1 cellular context compared by ENCODE assay signal in the genomic region with DNA sequence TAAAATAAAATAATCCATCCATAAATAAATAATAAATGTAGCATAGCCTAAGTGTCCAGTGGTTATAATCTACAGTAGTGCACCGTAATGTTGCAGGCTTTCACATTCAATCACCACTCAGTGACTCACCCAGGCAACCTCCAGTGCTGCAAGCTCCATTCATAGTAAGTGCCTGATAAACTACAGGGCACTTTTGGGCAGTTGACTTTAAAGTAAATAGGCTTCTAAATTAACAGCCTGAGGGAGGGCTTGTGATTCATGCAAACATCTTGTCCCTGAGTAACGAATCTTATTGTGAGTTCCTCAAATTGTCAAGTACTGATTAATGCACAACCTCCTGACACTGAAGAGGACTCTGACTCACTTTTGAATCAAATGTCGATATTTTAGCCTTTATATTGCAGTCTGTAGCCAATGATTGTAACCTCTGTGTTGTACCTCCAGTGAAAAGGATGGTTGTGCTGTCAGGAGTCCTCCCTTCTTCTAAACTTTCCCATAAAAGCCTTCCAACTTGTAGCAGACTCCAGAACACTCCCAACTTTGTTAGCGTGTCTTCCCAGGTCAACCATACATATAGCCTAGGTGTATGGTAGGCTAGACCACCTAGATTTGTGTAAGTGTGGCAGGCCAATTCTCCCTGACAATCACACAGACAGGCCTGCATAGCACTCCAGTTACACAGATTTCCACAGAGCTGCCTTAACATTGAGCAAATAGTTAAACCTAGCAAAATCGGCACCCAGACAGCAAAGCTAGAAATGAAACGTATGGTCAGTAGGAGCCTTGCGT.
TF ChIP-seq lines count a peak whose summit lies in the region.

No MANE protein-coding gene starts in this region.

TF ChIP-seq in K562, 482 proteins besides CTCF, POLR2A, EP300 and RAD21 (continued from another document and continues in another):
- TF ChIP-seq, protein P1, sequence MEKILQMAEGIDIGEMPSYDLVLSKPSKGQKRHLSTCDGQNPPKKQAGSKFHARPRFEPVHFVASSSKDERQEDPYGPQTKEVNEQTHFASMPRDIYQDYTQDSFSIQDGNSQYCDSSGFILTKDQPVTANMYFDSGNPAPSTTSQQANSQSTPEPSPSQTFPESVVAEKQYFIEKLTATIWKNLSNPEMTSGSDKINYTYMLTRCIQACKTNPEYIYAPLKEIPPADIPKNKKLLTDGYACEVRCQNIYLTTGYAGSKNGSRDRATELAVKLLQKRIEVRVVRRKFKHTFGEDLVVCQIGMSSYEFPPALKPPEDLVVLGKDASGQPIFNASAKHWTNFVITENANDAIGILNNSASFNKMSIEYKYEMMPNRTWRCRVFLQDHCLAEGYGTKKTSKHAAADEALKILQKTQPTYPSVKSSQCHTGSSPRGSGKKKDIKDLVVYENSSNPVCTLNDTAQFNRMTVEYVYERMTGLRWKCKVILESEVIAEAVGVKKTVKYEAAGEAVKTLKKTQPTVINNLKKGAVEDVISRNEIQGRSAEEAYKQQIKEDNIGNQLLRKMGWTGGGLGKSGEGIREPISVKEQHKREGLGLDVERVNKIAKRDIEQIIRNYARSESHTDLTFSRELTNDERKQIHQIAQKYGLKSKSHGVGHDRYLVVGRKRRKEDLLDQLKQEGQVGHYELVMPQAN (IDR thresholded peaks at IDR 0.05; ENCODE audit: borderline replicate concordance), result no peak
- peak; percentile 20; the same call in 1 of the 2 replicates for TF ChIP-seq JUN (IDR thresholded peaks at IDR 0.05; ENCODE audit: borderline replicate concordance, low read depth, low read length)
- no peak for TF ChIP-seq JUN (CRISPR knock-in tag; IDR thresholded peaks at IDR 0.05; ENCODE audit: borderline replicate concordance)
- TF ChIP-seq ATF7 (IDR thresholded peaks at IDR 0.05), result no peak
- peak; percentile 90 for TF ChIP-seq FOSL1 (tag; conservative IDR thresholded peaks at IDR 0.05)
- no peak for TF ChIP-seq FOXJ3 (CRISPR knock-in tag; IDR thresholded peaks at IDR 0.05)
- TF ChIP-seq HDAC6 (IDR thresholded peaks at IDR 0.05; ENCODE audit: low read depth, low read length), result no peak
- no peak for TF ChIP-seq NR1H2 (CRISPR knock-in tag; IDR thresholded peaks at IDR 0.05)
- no peak for TF ChIP-seq TBL1XR1 (IDR thresholded peaks at IDR 0.05; ENCODE audit: low read length in 2 of 2)
- no peak for TF ChIP-seq ZNF57 (CRISPR knock-in tag; IDR thresholded peaks at IDR 0.05)
- no peak for TF ChIP-seq ZNF717 (CRISPR knock-in tag; IDR thresholded peaks at IDR 0.05)
- TF ChIP-seq, protein P2, sequence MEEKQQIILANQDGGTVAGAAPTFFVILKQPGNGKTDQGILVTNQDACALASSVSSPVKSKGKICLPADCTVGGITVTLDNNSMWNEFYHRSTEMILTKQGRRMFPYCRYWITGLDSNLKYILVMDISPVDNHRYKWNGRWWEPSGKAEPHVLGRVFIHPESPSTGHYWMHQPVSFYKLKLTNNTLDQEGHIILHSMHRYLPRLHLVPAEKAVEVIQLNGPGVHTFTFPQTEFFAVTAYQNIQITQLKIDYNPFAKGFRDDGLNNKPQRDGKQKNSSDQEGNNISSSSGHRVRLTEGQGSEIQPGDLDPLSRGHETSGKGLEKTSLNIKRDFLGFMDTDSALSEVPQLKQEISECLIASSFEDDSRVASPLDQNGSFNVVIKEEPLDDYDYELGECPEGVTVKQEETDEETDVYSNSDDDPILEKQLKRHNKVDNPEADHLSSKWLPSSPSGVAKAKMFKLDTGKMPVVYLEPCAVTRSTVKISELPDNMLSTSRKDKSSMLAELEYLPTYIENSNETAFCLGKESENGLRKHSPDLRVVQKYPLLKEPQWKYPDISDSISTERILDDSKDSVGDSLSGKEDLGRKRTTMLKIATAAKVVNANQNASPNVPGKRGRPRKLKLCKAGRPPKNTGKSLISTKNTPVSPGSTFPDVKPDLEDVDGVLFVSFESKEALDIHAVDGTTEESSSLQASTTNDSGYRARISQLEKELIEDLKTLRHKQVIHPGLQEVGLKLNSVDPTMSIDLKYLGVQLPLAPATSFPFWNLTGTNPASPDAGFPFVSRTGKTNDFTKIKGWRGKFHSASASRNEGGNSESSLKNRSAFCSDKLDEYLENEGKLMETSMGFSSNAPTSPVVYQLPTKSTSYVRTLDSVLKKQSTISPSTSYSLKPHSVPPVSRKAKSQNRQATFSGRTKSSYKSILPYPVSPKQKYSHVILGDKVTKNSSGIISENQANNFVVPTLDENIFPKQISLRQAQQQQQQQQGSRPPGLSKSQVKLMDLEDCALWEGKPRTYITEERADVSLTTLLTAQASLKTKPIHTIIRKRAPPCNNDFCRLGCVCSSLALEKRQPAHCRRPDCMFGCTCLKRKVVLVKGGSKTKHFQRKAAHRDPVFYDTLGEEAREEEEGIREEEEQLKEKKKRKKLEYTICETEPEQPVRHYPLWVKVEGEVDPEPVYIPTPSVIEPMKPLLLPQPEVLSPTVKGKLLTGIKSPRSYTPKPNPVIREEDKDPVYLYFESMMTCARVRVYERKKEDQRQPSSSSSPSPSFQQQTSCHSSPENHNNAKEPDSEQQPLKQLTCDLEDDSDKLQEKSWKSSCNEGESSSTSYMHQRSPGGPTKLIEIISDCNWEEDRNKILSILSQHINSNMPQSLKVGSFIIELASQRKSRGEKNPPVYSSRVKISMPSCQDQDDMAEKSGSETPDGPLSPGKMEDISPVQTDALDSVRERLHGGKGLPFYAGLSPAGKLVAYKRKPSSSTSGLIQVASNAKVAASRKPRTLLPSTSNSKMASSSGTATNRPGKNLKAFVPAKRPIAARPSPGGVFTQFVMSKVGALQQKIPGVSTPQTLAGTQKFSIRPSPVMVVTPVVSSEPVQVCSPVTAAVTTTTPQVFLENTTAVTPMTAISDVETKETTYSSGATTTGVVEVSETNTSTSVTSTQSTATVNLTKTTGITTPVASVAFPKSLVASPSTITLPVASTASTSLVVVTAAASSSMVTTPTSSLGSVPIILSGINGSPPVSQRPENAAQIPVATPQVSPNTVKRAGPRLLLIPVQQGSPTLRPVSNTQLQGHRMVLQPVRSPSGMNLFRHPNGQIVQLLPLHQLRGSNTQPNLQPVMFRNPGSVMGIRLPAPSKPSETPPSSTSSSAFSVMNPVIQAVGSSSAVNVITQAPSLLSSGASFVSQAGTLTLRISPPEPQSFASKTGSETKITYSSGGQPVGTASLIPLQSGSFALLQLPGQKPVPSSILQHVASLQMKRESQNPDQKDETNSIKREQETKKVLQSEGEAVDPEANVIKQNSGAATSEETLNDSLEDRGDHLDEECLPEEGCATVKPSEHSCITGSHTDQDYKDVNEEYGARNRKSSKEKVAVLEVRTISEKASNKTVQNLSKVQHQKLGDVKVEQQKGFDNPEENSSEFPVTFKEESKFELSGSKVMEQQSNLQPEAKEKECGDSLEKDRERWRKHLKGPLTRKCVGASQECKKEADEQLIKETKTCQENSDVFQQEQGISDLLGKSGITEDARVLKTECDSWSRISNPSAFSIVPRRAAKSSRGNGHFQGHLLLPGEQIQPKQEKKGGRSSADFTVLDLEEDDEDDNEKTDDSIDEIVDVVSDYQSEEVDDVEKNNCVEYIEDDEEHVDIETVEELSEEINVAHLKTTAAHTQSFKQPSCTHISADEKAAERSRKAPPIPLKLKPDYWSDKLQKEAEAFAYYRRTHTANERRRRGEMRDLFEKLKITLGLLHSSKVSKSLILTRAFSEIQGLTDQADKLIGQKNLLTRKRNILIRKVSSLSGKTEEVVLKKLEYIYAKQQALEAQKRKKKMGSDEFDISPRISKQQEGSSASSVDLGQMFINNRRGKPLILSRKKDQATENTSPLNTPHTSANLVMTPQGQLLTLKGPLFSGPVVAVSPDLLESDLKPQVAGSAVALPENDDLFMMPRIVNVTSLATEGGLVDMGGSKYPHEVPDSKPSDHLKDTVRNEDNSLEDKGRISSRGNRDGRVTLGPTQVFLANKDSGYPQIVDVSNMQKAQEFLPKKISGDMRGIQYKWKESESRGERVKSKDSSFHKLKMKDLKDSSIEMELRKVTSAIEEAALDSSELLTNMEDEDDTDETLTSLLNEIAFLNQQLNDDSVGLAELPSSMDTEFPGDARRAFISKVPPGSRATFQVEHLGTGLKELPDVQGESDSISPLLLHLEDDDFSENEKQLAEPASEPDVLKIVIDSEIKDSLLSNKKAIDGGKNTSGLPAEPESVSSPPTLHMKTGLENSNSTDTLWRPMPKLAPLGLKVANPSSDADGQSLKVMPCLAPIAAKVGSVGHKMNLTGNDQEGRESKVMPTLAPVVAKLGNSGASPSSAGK (IDR thresholded peaks at IDR 0.05), result no peak
- TF ChIP-seq, protein P3, sequence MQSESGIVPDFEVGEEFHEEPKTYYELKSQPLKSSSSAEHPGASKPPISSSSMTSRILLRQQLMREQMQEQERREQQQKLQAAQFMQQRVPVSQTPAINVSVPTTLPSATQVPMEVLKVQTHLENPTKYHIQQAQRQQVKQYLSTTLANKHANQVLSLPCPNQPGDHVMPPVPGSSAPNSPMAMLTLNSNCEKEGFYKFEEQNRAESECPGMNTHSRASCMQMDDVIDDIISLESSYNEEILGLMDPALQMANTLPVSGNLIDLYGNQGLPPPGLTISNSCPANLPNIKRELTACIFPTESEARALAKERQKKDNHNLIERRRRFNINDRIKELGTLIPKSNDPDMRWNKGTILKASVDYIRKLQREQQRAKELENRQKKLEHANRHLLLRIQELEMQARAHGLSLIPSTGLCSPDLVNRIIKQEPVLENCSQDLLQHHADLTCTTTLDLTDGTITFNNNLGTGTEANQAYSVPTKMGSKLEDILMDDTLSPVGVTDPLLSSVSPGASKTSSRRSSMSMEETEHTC (IDR thresholded peaks at IDR 0.05), result peak; percentile 49; the same call in 1 of the 2 replicates
- TF ChIP-seq MCM7 (IDR thresholded peaks at IDR 0.05), result no peak
- TF ChIP-seq ZNF175 (CRISPR knock-in tag; IDR thresholded peaks at IDR 0.05; ENCODE audit: low read depth), result no peak
- TF ChIP-seq, protein P4, sequence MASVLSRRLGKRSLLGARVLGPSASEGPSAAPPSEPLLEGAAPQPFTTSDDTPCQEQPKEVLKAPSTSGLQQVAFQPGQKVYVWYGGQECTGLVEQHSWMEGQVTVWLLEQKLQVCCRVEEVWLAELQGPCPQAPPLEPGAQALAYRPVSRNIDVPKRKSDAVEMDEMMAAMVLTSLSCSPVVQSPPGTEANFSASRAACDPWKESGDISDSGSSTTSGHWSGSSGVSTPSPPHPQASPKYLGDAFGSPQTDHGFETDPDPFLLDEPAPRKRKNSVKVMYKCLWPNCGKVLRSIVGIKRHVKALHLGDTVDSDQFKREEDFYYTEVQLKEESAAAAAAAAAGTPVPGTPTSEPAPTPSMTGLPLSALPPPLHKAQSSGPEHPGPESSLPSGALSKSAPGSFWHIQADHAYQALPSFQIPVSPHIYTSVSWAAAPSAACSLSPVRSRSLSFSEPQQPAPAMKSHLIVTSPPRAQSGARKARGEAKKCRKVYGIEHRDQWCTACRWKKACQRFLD (CRISPR knock-in tag; IDR thresholded peaks at IDR 0.05), result peak; percentile 29; the same call in 1 of the 2 replicates
- TF ChIP-seq CHD4 (IDR thresholded peaks at IDR 0.05; ENCODE audit: insufficient read depth, insufficient replicate concordance, low read depth, low read length, poor library complexity, severe bottlenecking), result no peak
- TF ChIP-seq, protein P5, sequence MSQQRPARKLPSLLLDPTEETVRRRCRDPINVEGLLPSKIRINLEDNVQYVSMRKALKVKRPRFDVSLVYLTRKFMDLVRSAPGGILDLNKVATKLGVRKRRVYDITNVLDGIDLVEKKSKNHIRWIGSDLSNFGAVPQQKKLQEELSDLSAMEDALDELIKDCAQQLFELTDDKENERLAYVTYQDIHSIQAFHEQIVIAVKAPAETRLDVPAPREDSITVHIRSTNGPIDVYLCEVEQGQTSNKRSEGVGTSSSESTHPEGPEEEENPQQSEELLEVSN (IDR thresholded peaks at IDR 0.05; ENCODE audit: borderline replicate concordance in 1 of 2, extremely low read depth in 1 of 2, insufficient read depth in 1 of 2, insufficient read length in 1 of 2, low read depth in 1 of 2, low read length in 1 of 2, poor library complexity in 1 of 2, severe bottlenecking in 1 of 2), result no peak
- TF ChIP-seq SP2 (IDR thresholded peaks at IDR 0.05; ENCODE audit: extremely low read depth, low read depth, low read length, poor library complexity, severe bottlenecking), result no peak
- TF ChIP-seq CBFA2T2 (conservative IDR thresholded peaks at IDR 0.05), result peak; percentile 55
- peak; percentile 48; the same call in 1 of the 2 replicates for TF ChIP-seq SMARCE1 (IDR thresholded peaks at IDR 0.05)
- no peak for TF ChIP-seq ZNF217 (CRISPR knock-in tag; IDR thresholded peaks at IDR 0.05)
- TF ChIP-seq ZNF133 (CRISPR knock-in tag; IDR thresholded peaks at IDR 0.05), result no peak
- TF ChIP-seq NELFE (IDR thresholded peaks at IDR 0.05; ENCODE audit: insufficient read depth, insufficient read length), result no peak
- no peak for TF ChIP-seq RCOR1 (IDR thresholded peaks at IDR 0.05; ENCODE audit: borderline replicate concordance in 1 of 2, low read depth in 2 of 2, low read length in 2 of 2)
- TF ChIP-seq, protein P6, sequence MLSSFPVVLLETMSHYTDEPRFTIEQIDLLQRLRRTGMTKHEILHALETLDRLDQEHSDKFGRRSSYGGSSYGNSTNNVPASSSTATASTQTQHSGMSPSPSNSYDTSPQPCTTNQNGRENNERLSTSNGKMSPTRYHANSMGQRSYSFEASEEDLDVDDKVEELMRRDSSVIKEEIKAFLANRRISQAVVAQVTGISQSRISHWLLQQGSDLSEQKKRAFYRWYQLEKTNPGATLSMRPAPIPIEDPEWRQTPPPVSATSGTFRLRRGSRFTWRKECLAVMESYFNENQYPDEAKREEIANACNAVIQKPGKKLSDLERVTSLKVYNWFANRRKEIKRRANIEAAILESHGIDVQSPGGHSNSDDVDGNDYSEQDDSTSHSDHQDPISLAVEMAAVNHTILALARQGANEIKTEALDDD (IDR thresholded peaks at IDR 0.05), result peak; percentile 76
- TF ChIP-seq MTF1 (CRISPR knock-in tag; IDR thresholded peaks at IDR 0.05; ENCODE audit: borderline replicate concordance), result no peak
- TF ChIP-seq ZNF239 (CRISPR knock-in tag; IDR thresholded peaks at IDR 0.05), result no peak
- no peak for TF ChIP-seq MCM3 (IDR thresholded peaks at IDR 0.05)
- peak; percentile 75 to 83; a peak in 3 of 4 replicates for TF ChIP-seq FOXA3 (CRISPR knock-in tag; conservative IDR thresholded peaks at IDR 0.05 in 1 of 2, IDR thresholded peaks at IDR 0.05 in 1 of 2)
- TF ChIP-seq, protein P7, sequence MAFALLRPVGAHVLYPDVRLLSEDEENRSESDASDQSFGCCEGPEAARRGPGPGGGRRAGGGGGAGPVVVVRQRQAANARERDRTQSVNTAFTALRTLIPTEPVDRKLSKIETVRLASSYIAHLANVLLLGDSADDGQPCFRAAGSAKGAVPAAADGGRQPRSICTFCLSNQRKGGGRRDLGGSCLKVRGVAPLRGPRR (CRISPR knock-in tag; IDR thresholded peaks at IDR 0.05), result no peak
- no peak for TF ChIP-seq U2AF1 (optimal IDR thresholded peaks at IDR 0.05; ENCODE audit: low read depth, low read length)
